ENCODE assay signal across 20 cellular contexts in genomic region chr12:9781360-9781759, GRCh38. TPM values are rescaled to one million over a fixed set of nuclear protein-coding genes. Genes with fewer than 3 reads are reported as not detected.
"Had no signal": no experiment of that assay in that cellular context is flagged by ENCODE, and none has a peak within 500 bp of the region (broad histone marks: within the 10 kb centered on the region; RNA-seq: fewer than 3 reads in every experiment).

No MANE protein-coding gene starts in this region.

- H3K36me3 Mint-ChIP-seq: natural killer cell had no signal

- H3K9ac ChIP-seq: parathyroid adenoma had no signal

- H3K4me1 ChIP-seq: esophagus muscularis mucosa, left ventricle myocardium inferior, parathyroid adenoma, sigmoid colon, tibial artery, uterus had no signal

- H3K4me2 ChIP-seq: hepatocyte had no signal

- H3K27me3 ChIP-seq: brain microvascular endothelial cell, esophagus muscularis mucosa, hepatocyte, neutrophil, sigmoid colon, tibial artery, uterus had no signal

- DNase-seq: amygdala; brain microvascular endothelial cell; left ventricle myocardium inferior; mucosa of descending colon; natural killer cell; sigmoid colon; stimulated activated CD4-positive, alpha-beta T cell treated with anti-CD3 and anti-CD28 coated beads, Interleukin-1b, Interleukin-23, amount 100 ng/mL, for 48 hours; tibial artery; uterus; WERI-Rb-1 had no signal

- ATAC-seq: mucosa of descending colon, natural killer cell, SK-N-SH treated with all-trans-retinoic acid at 6 μM for 48 hours had no signal

- H3K9me3 Mint-ChIP-seq: central memory CD8-positive, alpha-beta T cell; natural killer cell had no signal

- H3K9me3 ChIP-seq: esophagus muscularis mucosa, left ventricle myocardium inferior, mucosa of descending colon, neutrophil, sigmoid colon, tibial artery, uterus had no signal

- H3K27ac ChIP-seq: brain microvascular endothelial cell, coronary artery, esophagus muscularis mucosa, hepatocyte, left ventricle myocardium inferior, neutrophil, parathyroid adenoma, sigmoid colon, tibial artery, uterus, WERI-Rb-1 had no signal

- H2AFZ ChIP-seq: hepatocyte, parathyroid adenoma had no signal

- H3K79me2 ChIP-seq: hepatocyte, parathyroid adenoma had no signal

- H3K36me3 ChIP-seq: brain microvascular endothelial cell, esophagus muscularis mucosa, left ventricle myocardium inferior, neutrophil, sigmoid colon, tibial artery, uterus, WERI-Rb-1 had no signal

- H3K27ac Mint-ChIP-seq: natural killer cell; T-helper 1 cell treated with Interleukin-12 subunit alpha and Interleukin-12 subunit beta and Interleukin-4 antibody, amounts not matched to agents 30 μg/mL and 1 μg/mL, for 36 hours had no signal

- H3K27me3 Mint-ChIP-seq: central memory CD8-positive, alpha-beta T cell had no signal

- H3K4me3 Mint-ChIP-seq: central memory CD8-positive, alpha-beta T cell; natural killer cell; T-helper 1 cell treated with Interleukin-12 subunit alpha and Interleukin-12 subunit beta and Interleukin-4 antibody, amounts not matched to agents 30 μg/mL and 1 μg/mL, for 36 hours had no signal

- H3K4me3 ChIP-seq: coronary artery, esophagus muscularis mucosa, hepatocyte, left ventricle myocardium inferior, mucosa of descending colon, sigmoid colon, tibial artery, uterus had no signal

RNA-seq across cellular contexts. Expression of gene KLRF1, which starts 45.9 kb away (rescaled TPM):
- total RNA-seq: glomerular endothelial cell, hepatocyte, left ventricle myocardium inferior had no signal

RNA-seq across cellular contexts. Expression of gene CLECL1, which starts 48.5 kb away (rescaled TPM):
- total RNA-seq: glomerular endothelial cell, hepatocyte, kidney epithelial cell, left ventricle myocardium inferior, sigmoid colon had no signal
